29 cellular contexts compared by ENCODE assay signal in the genomic region with DNA sequence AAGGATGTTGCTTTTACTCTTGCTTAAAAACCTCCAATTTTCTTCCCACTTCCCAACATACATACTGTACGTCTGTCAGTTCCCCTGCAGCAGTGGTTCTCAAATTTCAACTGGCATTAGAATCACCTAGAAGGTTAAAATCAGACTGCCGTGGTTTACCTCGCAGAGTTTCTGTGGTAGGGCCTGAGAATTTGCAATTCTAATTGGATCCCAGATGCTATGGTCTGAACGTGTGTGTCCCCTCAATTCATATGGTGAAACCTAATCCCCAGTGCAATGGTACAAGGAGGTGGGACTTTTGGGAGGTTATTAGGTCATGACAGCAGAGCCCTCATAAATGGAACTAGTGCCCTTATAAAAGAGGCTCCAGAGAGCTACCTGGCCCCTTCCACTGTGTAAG.
"Had no signal": no experiment of that assay in that cellular context is flagged by ENCODE, and none has a peak within 500 bp of the region (broad histone marks: within the 10 kb centered on the region; RNA-seq: fewer than 3 reads in every experiment).

No MANE protein-coding gene starts in this region.

- ATAC-seq: effector memory CD8-positive, alpha-beta T cell; heart right ventricle; left cardiac atrium; left lung; mucosa of descending colon; naive thymus-derived CD4-positive, alpha-beta T cell; right lobe of liver; stimulated activated effector memory CD8-positive, alpha-beta T cell treated with anti-CD3 and anti-CD28 coated beads, Interleukin-12 subunit alpha, Interleukin-12 subunit beta, amount 100 ng/mL, for 72 hours; upper lobe of right lung had no signal

- H3K27ac Mint-ChIP-seq: effector memory CD8-positive, alpha-beta T cell; mesothelial cell of epicardium; nephron; neural progenitor cell; progenitor cell of endocrine pancreas; stimulated activated effector memory CD8-positive, alpha-beta T cell treated with anti-CD3 and anti-CD28 coated beads, Interleukin-12 subunit alpha, Interleukin-12 subunit beta, amount 100 ng/mL, for 72 hours; stimulated activated naive CD8-positive, alpha-beta T cell treated with anti-CD3 and anti-CD28 coated beads, Interleukin-15, Interleukin-2, amounts not matched to agents 100 ng/mL and 50 ng/mL, for 24 hours had no signal

- H2AFZ ChIP-seq: neural progenitor cell, parathyroid adenoma had no signal

- H3K4me1 ChIP-seq: left lung, neural progenitor cell, parathyroid adenoma, suprapubic skin, upper lobe of right lung, uterus had no signal

- H3K9me3 ChIP-seq: left lung, mucosa of descending colon, right lobe of liver, upper lobe of right lung, uterus had no signal

- H3K36me3 ChIP-seq: esophagus squamous epithelium, heart right ventricle, left lung, neural progenitor cell, right lobe of liver, suprapubic skin, transverse colon, upper lobe of right lung, uterus had no signal

- H3K9me3 Mint-ChIP-seq: effector memory CD8-positive, alpha-beta T cell; stimulated activated effector memory CD8-positive, alpha-beta T cell treated with anti-CD3 and anti-CD28 coated beads, Interleukin-12 subunit alpha, Interleukin-12 subunit beta, amount 100 ng/mL, for 72 hours had no signal

- H3K36me3 Mint-ChIP-seq: neural progenitor cell; stimulated activated effector memory CD8-positive, alpha-beta T cell treated with anti-CD3 and anti-CD28 coated beads, Interleukin-12 subunit alpha, Interleukin-12 subunit beta, amount 100 ng/mL, for 72 hours had no signal

- H3K4me1 Mint-ChIP-seq: nephron; neural progenitor cell; stimulated activated effector memory CD8-positive, alpha-beta T cell treated with anti-CD3 and anti-CD28 coated beads, Interleukin-12 subunit alpha, Interleukin-12 subunit beta, amount 100 ng/mL, for 72 hours had no signal

- H3K4me2 ChIP-seq: neural progenitor cell had no signal

- H3K4me3 ChIP-seq: coronary artery, esophagus squamous epithelium, heart right ventricle, left lung, mucosa of descending colon, neural progenitor cell, right lobe of liver, suprapubic skin, transverse colon, upper lobe of right lung, uterus had no signal

- H3K4me3 Mint-ChIP-seq: effector memory CD8-positive, alpha-beta T cell; mesothelial cell of epicardium; nephron; stimulated activated effector memory CD8-positive, alpha-beta T cell treated with anti-CD3 and anti-CD28 coated beads, Interleukin-12 subunit alpha, Interleukin-12 subunit beta, amount 100 ng/mL, for 72 hours; stimulated activated naive CD8-positive, alpha-beta T cell treated with anti-CD3 and anti-CD28 coated beads, Interleukin-15, Interleukin-2, amounts not matched to agents 100 ng/mL and 50 ng/mL, for 24 hours had no signal

- H3K9ac ChIP-seq: neural progenitor cell, parathyroid adenoma had no signal

- H3K27ac ChIP-seq: coronary artery, esophagus squamous epithelium, heart right ventricle, left lung, neural progenitor cell, parathyroid adenoma, right lobe of liver, suprapubic skin, upper lobe of right lung, uterus had no signal

- H3K79me2 ChIP-seq: parathyroid adenoma had no signal

- H3K27me3 Mint-ChIP-seq: effector memory CD8-positive, alpha-beta T cell; naive thymus-derived CD4-positive, alpha-beta T cell; progenitor cell of endocrine pancreas; stimulated activated naive CD8-positive, alpha-beta T cell treated with anti-CD3 and anti-CD28 coated beads, Interleukin-15, Interleukin-2, amounts not matched to agents 100 ng/mL and 50 ng/mL, for 24 hours had no signal

- DNase-seq: dermis blood vessel endothelial cell; effector memory CD8-positive, alpha-beta T cell; erythroblast; esophagus squamous epithelium; foreskin melanocyte; glutamatergic neuron; heart right ventricle; hippocampal formation; left cardiac atrium; left lung; mesenchymal stem cell; mucosa of descending colon; naive thymus-derived CD4-positive, alpha-beta T cell; right lobe of liver; small intestine; stimulated activated CD4-positive, alpha-beta T cell treated with anti-CD3 and anti-CD28 coated beads, Interleukin-1b, Interleukin-23, amount 100 ng/mL, for 48 hours; stimulated activated CD4-positive, alpha-beta T cell treated with anti-CD3 and anti-CD28 coated beads, Interleukin-4, amount 100 ng/mL, for 24 hours; transverse colon; upper lobe of right lung; uterus had no signal

- H3K27me3 ChIP-seq: esophagus squamous epithelium, heart right ventricle, left lung, neural progenitor cell, right lobe of liver, suprapubic skin, transverse colon, upper lobe of right lung, uterus had no signal
